ENCODE assay signal across 8 cellular contexts in genomic region chr9:124257865-124258764, GRCh38. TPM values are rescaled to one million over a fixed set of nuclear protein-coding genes. Genes with fewer than 3 reads are reported as not detected.
DNase-seq lines count a peak whose midpoint lies in the region; ATAC-seq and TF ChIP-seq lines count a peak whose summit lies in the region.

TSS of gene NEK6 (plus strand) at chr9:124257949. CDS start at chr9:124301965, 44,016 bp downstream.

- no peak for TF ChIP-seq EP300 in transverse colon (IDR thresholded peaks at IDR 0.05; ENCODE audit: low read depth)

- H3F3A ChIP-seq in DOHH2 (ENCODE audit: control insufficient read depth, insufficient read depth), result peaks cover 32% of the 10 kb centered on the region

- H3K36me3 Mint-ChIP-seq in activated CD4-positive, alpha-beta memory T cell treated with anti-CD3 and anti-CD28 coated beads, Interleukin-2, amount 10 ng/mL, durations not matched to agents 7 days and 5 days (ENCODE audit: low read depth), result peaks cover 3% of the 10 kb centered on the region

- DNase-seq in activated CD4-positive, alpha-beta memory T cell treated with anti-CD3 and anti-CD28 coated beads, Interleukin-2, amount 10 ng/mL, durations not matched to agents 7 days and 5 days, result peak; percentile 47
- no peak for DNase-seq in epithelial cell of proximal tubule (ENCODE audit: low read depth)
- peak; percentile 19 for DNase-seq in transverse colon
- DNase-seq in KG1 (lab: John Stamatoyannopoulos, UW), result no peak

- no peaks in the 10 kb centered on the region for H3K9me3 Mint-ChIP-seq in activated CD4-positive, alpha-beta memory T cell treated with anti-CD3 and anti-CD28 coated beads, Interleukin-2, amount 10 ng/mL, durations not matched to agents 7 days and 5 days

- H3K4me3 ChIP-seq in DOHH2 (ENCODE audit: low read length), result peak within 1 kb of the TSS; percentile 77
- peak within 1 kb of the TSS; percentile 81 for H3K4me3 ChIP-seq in HUES48 (ENCODE audit: low read depth, low read length)
- H3K4me3 ChIP-seq in epithelial cell of proximal tubule (ENCODE audit: low read depth, low read length), result peak within 1 kb of the TSS; percentile 94
- H3K4me3 ChIP-seq in muscle layer of colon (ENCODE audit: low read depth in 1 of 2, low read length in 2 of 2), result peak within 1 kb of the TSS; percentile 47 to 89
- H3K4me3 ChIP-seq in transverse colon, result peak within 1 kb of the TSS; percentile 55 to 84 (median 66)

- no peak for ATAC-seq in HG02938 (IDR thresholded peaks at IDR 0.05; ENCODE audit: unreplicated experiment)

- POLR2A ChIA-PET in activated CD4-positive, alpha-beta memory T cell treated with anti-CD3 and anti-CD28 coated beads, Interleukin-2, amount 10 ng/mL, durations not matched to agents 7 days and 5 days (lab: Charles Lee), result interaction anchor here (0.7 to 1.4 kb wide), 5 partner anchors 13 to 56 kb away, joined by 3 to 5 read pairs (median 3); no protein-coding TSS in a partner anchor

- H3K9ac ChIP-seq in HUES48 (ENCODE audit: low read depth, low read length), result peak within 1 kb of the TSS; percentile 64
- peak within 1 kb of the TSS; percentile 44 for H3K9ac ChIP-seq in muscle layer of colon (ENCODE audit: low read length)

- in situ Hi-C loops in transverse colon (cut with MboI; ENCODE audit: low pct_ligation_motif_present in 1 of 4, low pct_unique_long_range_greater_than_20kb in 1 of 4, low sequenced_read_pairs in 3 of 4), result no loop called here

- H4K20me1 ChIP-seq in DOHH2 (ENCODE audit: control insufficient read depth, insufficient read depth, low read depth, low read length), result 0 out of 2 replicates have a peak, but pooled peaks cover 11% of the 10 kb centered on the region

- peak within 1 kb of the TSS; percentile 75 for H3K27ac Mint-ChIP-seq in activated CD4-positive, alpha-beta memory T cell treated with anti-CD3 and anti-CD28 coated beads, Interleukin-2, amount 10 ng/mL, durations not matched to agents 7 days and 5 days

- H3K36me3 ChIP-seq in DOHH2 (ENCODE audit: control insufficient read depth, low read length), result no peaks in the 10 kb centered on the region
- no peaks in the 10 kb centered on the region for H3K36me3 ChIP-seq in HUES48 (ENCODE audit: control insufficient read depth, insufficient read depth, low read length)
- H3K36me3 ChIP-seq in muscle layer of colon (ENCODE audit: insufficient read depth, low read length), result no peaks in the 10 kb centered on the region
- no peaks in the 10 kb centered on the region for H3K36me3 ChIP-seq in transverse colon

- peaks cover 49% of the 10 kb centered on the region for H3K27me3 ChIP-seq in DOHH2 (ENCODE audit: control insufficient read depth, low read length)
- H3K27me3 ChIP-seq in HUES48 (ENCODE audit: control insufficient read depth, insufficient read depth, low read length), result no peaks in the 10 kb centered on the region; the same call in 1 of the 2 replicates
- no peaks in the 10 kb centered on the region for H3K27me3 ChIP-seq in muscle layer of colon (ENCODE audit: control insufficient read depth in 1 of 2, insufficient read depth in 2 of 2, low read length in 2 of 2)
- H3K27me3 ChIP-seq in transverse colon, result no peaks in the 10 kb centered on the region

- 1% methylated on average over 82 of the region's 121 CpGs; no CpG with 5 or more reads in 1 of the 2 donors for WGBS in transverse colon (ENCODE audit: low coverage in 1 of 2), 2 donors

- H3K79me2 ChIP-seq in DOHH2 (ENCODE audit: control insufficient read depth, low read length), result peaks cover 38% of the 10 kb centered on the region

- H3K4me1 ChIP-seq in DOHH2 (ENCODE audit: control insufficient read depth, low read length) (peaks cover 85% of the 10 kb centered on the region), HUES48 (ENCODE audit: control insufficient read depth, insufficient read depth, low read length) (peaks cover 30% of the 10 kb centered on the region), muscle layer of colon (ENCODE audit: insufficient read depth, low read length) (peaks cover 39% of the 10 kb centered on the region), transverse colon (peaks cover 17 to 54% (median 32%) of the 10 kb centered on the region in 4 donors)

- CTCF ChIA-PET in activated CD4-positive, alpha-beta memory T cell treated with anti-CD3 and anti-CD28 coated beads, Interleukin-2, amount 10 ng/mL, durations not matched to agents 7 days and 5 days (lab: Charles Lee), result interaction anchor here (0.7 to 2.1 kb wide), 2 partner anchors 28 to 131 kb away, joined by 3 to 6 read pairs; no protein-coding TSS in a partner anchor

- H3K9me3 ChIP-seq in DOHH2 (ENCODE audit: control insufficient read depth, insufficient read depth, low read length) (no peaks in the 10 kb centered on the region), HUES48 (ENCODE audit: control insufficient read depth, insufficient read depth, low read length) (no peaks in the 10 kb centered on the region), muscle layer of colon (ENCODE audit: low read length) (no peaks in the 10 kb centered on the region), transverse colon (no peaks in the 10 kb centered on the region)

- peak within 1 kb of the TSS; percentile 47 for H3K27ac ChIP-seq in DOHH2 (ENCODE audit: low read depth, low read length)
- H3K27ac ChIP-seq in HUES48 (ENCODE audit: low read depth, low read length), result peak within 1 kb of the TSS; percentile 74
- peak within 1 kb of the TSS; percentile 94 for H3K27ac ChIP-seq in muscle layer of colon (ENCODE audit: low read depth, low read length)
- H3K27ac ChIP-seq in transverse colon, result peak within 1 kb of the TSS; percentile 83 to 95 (median 92)

- peaks cover 54% of the 10 kb centered on the region for H3K4me1 Mint-ChIP-seq in activated CD4-positive, alpha-beta memory T cell treated with anti-CD3 and anti-CD28 coated beads, Interleukin-2, amount 10 ng/mL, durations not matched to agents 7 days and 5 days

- peak within 1 kb of the TSS; percentile 63 for H3K4me2 ChIP-seq in DOHH2 (ENCODE audit: low read length)

- peak within 1 kb of the TSS; percentile 98 for H3K4me3 Mint-ChIP-seq in activated CD4-positive, alpha-beta memory T cell treated with anti-CD3 and anti-CD28 coated beads, Interleukin-2, amount 10 ng/mL, durations not matched to agents 7 days and 5 days

- H3K27me3 Mint-ChIP-seq in activated CD4-positive, alpha-beta memory T cell treated with anti-CD3 and anti-CD28 coated beads, Interleukin-2, amount 10 ng/mL, durations not matched to agents 7 days and 5 days, result peaks cover 28% of the 10 kb centered on the region

- TF ChIP-seq CTCF in DOHH2 (IDR thresholded peaks at IDR 0.05; ENCODE audit: low read depth, low read length, poor library complexity, severe bottlenecking), result no peak
- no peak for TF ChIP-seq CTCF in epithelial cell of proximal tubule (conservative IDR thresholded peaks at IDR 0.05; ENCODE audit: low read depth, low read length)
- TF ChIP-seq CTCF in transverse colon (IDR thresholded peaks at IDR 0.05), result no peak

- intact Hi-C loops in transverse colon (cut with DNase I; ENCODE audit: low total_unique reads), result no loop called here

- TF ChIP-seq POLR2A in transverse colon (IDR thresholded peaks at IDR 0.05), result no peak

- no peaks in the 10 kb centered on the region for H3K9me2 ChIP-seq in DOHH2 (replicated peaks; ENCODE audit: control insufficient read depth, low read length)

RNA-seq across cellular contexts. Expression of gene NEK6, which starts in this region (rescaled TPM):
- 10 to 100 TPM; 16.9 to 18.9 TPM for total RNA-seq in activated CD4-positive, alpha-beta memory T cell treated with anti-CD3 and anti-CD28 coated beads, Interleukin-2, amount 10 ng/mL, durations not matched to agents 7 days and 5 days
- total RNA-seq in epithelial cell of proximal tubule, result 23.5 and 38.0 TPM in 2 replicates
- 10 to 100 TPM; 12.3 to 31.1 (median 21.6) TPM for total RNA-seq in transverse colon

Comparison
In these comparisons a context has a peak if more than half of its experiments do, and no peak if none do; other contexts are left out.
1. DNase-seq: peak in activated CD4-positive, alpha-beta memory T cell treated with anti-CD3 and anti-CD28 coated beads, Interleukin-2, amount 10 ng/mL, durations not matched to agents 7 days and 5 days (single experiment) and transverse colon (single experiment); none in epithelial cell of proximal tubule (single experiment) and KG1 (single experiment).
2. Peak in every context shown above with its lines, with median percentiles within 50 percentile points of each other: H3K27ac ChIP-seq and H3K4me3 ChIP-seq.